37 cellular contexts compared by ENCODE assay signal in the genomic region with DNA sequence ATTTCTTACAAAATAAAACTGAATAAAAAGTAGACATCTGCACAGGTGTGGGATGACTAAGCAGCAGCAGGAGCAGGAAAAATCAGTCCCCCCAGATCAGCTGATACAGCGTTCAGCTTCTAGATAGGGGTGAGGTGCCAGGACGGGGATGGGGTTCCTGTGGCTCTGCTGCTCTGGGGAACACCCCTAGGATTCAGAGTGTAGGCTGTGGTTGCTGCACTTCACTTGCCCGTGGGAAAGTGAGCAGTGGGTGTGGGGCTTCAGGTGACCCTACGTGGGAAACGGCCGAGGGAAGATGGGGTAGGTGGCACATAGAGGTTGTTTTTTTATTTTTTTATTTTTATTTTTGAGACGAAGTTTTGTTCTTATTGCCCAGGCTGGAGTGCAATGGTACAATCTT. TPM values are rescaled to one million over a fixed set of nuclear protein-coding genes. Genes with fewer than 3 reads are reported as not detected.
"Had no signal": no experiment of that assay in that cellular context is flagged by ENCODE, and none has a peak within 500 bp of the region (broad histone marks: within the 10 kb centered on the region; RNA-seq: fewer than 3 reads in every experiment).

No MANE protein-coding gene starts in this region.

- H3K27ac Mint-ChIP-seq: activated B cell treated with CpG ODN at 0.5 μM for 24 hours; activated CD4-positive, alpha-beta memory T cell treated with anti-CD3 and anti-CD28 coated beads, Interleukin-2, amount 10 ng/mL, durations not matched to agents 7 days and 5 days; activated CD4-positive, alpha-beta T cell treated with anti-CD3 and anti-CD28 coated beads, Interleukin-2, amount 10 ng/mL, durations not matched to agents 7 days and 5 days; activated CD8-positive, alpha-beta memory T cell treated with anti-CD3 and anti-CD28 coated beads, Interleukin-2, amount 10 ng/mL, durations not matched to agents 7 days and 5 days; activated CD8-positive, alpha-beta T cell treated with anti-CD3 and anti-CD28 coated beads, Interleukin-2, amount 10 ng/mL, durations not matched to agents 7 days and 5 days; activated naive CD4-positive, alpha-beta T cell treated with anti-CD3 and anti-CD28 coated beads, Interleukin-2, amount 10 ng/mL, durations not matched to agents 7 days and 5 days; activated naive CD4-positive, alpha-beta T cell treated with anti-CD3 and anti-CD28 coated beads, Interleukin-2, amount 50 U/mL, for 24 hours; activated naive CD8-positive, alpha-beta T cell; activated naive CD8-positive, alpha-beta T cell treated with anti-CD3 and anti-CD28 coated beads, Interleukin-2, amount 10 ng/mL, durations not matched to agents 7 days and 5 days; activated naive CD8-positive, alpha-beta T cell treated with anti-CD3 and anti-CD28 coated beads, Interleukin-2, amount 50 U/mL, for 24 hours; activated T-cell treated with anti-CD3 and anti-CD28 coated beads, Interleukin-2, amount 50 U/mL, for 24 hours; activated T-helper 2 cell treated with anti-CD3 and anti-CD28 coated beads, Interferon-gamma antibody, Interleukin-2, Interleukin-4, amounts not matched to agents 10 μg/mL and 5 μg/mL and 100 μg/mL, durations not matched to agents 14 hours and 24 hours and 36 hours; brain; T-helper 1 cell treated with Interleukin-12 subunit alpha and Interleukin-12 subunit beta and Interleukin-4 antibody, amounts not matched to agents 30 μg/mL and 1 μg/mL, for 36 hours; T-helper 2 cell treated with Interferon-gamma antibody and Interleukin-4, amounts not matched to agents 5 μg/mL and 100 μg/mL, for 36 hours had no signal

- H3K36me3 ChIP-seq: ascending aorta, cardiac muscle cell had no signal

- DNase-seq: activated B cell treated with CpG ODN at 0.5 μM for 24 hours; activated CD4-positive, alpha-beta memory T cell treated with anti-CD3 and anti-CD28 coated beads, Interleukin-2, amount 10 ng/mL, durations not matched to agents 7 days and 5 days; activated CD4-positive, alpha-beta T cell treated with anti-CD3 and anti-CD28 coated beads for 48 hours; activated CD4-positive, alpha-beta T cell treated with anti-CD3 and anti-CD28 coated beads, Interleukin-2, amount 10 ng/mL, durations not matched to agents 7 days and 5 days; activated CD4-positive, alpha-beta T cell treated with anti-CD3 and anti-CD28 coated beads, Interleukin-2, amount 50 U/mL, for 48 hours; activated CD4-positive, CD25-positive, alpha-beta regulatory T cell treated with anti-CD3 and anti-CD28 coated beads, Interleukin-2, amount 50 U/mL, for 72 hours; activated CD8-positive, alpha-beta memory T cell treated with anti-CD3 and anti-CD28 coated beads for 24 hours; activated CD8-positive, alpha-beta memory T cell treated with anti-CD3 and anti-CD28 coated beads, Interleukin-2, amount 10 ng/mL, durations not matched to agents 7 days and 5 days; activated CD8-positive, alpha-beta memory T cell treated with anti-CD3 and anti-CD28 coated beads, Interleukin-2, amount 50 U/mL, for 48 hours; activated CD8-positive, alpha-beta T cell treated with anti-CD3 and anti-CD28 coated beads, Interleukin-2, amount 10 ng/mL, durations not matched to agents 7 days and 5 days; activated effector memory CD4-positive, alpha-beta T cell treated with Interleukin-2 at 50 U/mL for 16 hours; activated gamma-delta T cell; activated naive CD4-positive, alpha-beta T cell treated with anti-CD3 and anti-CD28 coated beads, Interleukin-2, amount 10 ng/mL, durations not matched to agents 7 days and 5 days; activated naive CD4-positive, alpha-beta T cell treated with Interleukin-2 at 50 U/mL for 16 hours; activated naive CD8-positive, alpha-beta T cell treated with anti-CD3 and anti-CD28 coated beads, Interleukin-2, amount 10 ng/mL, durations not matched to agents 7 days and 5 days; activated naive CD8-positive, alpha-beta T cell treated with anti-CD3 and anti-CD28 coated beads, Interleukin-2, amount 50 U/mL, for 24 hours; activated T-cell treated with anti-CD3 and anti-CD28 coated beads, Interleukin-2, amount 50 U/mL, for 24 hours; activated T-cell treated with anti-CD3 and anti-CD28 coated beads, Interleukin-2, amount 50 U/mL, for 48 hours; amygdala; anterior cingulate cortex; caudate nucleus; cerebellar nuclear complex; T-helper 1 cell; T-helper 2 cell; T-helper 9 cell had no signal

- H3K9me3 Mint-ChIP-seq: activated B cell treated with CpG ODN at 0.5 μM for 24 hours; activated CD4-positive, alpha-beta memory T cell treated with anti-CD3 and anti-CD28 coated beads, Interleukin-2, amount 10 ng/mL, durations not matched to agents 7 days and 5 days; activated CD4-positive, alpha-beta T cell treated with anti-CD3 and anti-CD28 coated beads, Interleukin-2, amount 10 ng/mL, durations not matched to agents 7 days and 5 days; activated naive CD4-positive, alpha-beta T cell treated with anti-CD3 and anti-CD28 coated beads, Interleukin-2, amount 10 ng/mL, durations not matched to agents 7 days and 5 days; activated naive CD4-positive, alpha-beta T cell treated with anti-CD3 and anti-CD28 coated beads, Interleukin-2, amount 50 U/mL, for 24 hours; activated naive CD8-positive, alpha-beta T cell treated with anti-CD3 and anti-CD28 coated beads, Interleukin-2, amount 10 ng/mL, durations not matched to agents 7 days and 5 days; activated naive CD8-positive, alpha-beta T cell treated with anti-CD3 and anti-CD28 coated beads, Interleukin-2, amount 50 U/mL, for 24 hours; activated T-cell treated with anti-CD3 and anti-CD28 coated beads, Interleukin-2, amount 50 U/mL, for 24 hours; activated T-helper 2 cell treated with anti-CD3 and anti-CD28 coated beads, Interferon-gamma antibody, Interleukin-2, Interleukin-4, amounts not matched to agents 10 μg/mL and 5 μg/mL and 100 μg/mL, durations not matched to agents 14 hours and 24 hours and 36 hours; brain; central memory CD8-positive, alpha-beta T cell; T-helper 1 cell treated with Interleukin-12 subunit alpha and Interleukin-12 subunit beta and Interleukin-4 antibody, amounts not matched to agents 30 μg/mL and 1 μg/mL, for 36 hours; T-helper 2 cell treated with Interferon-gamma antibody and Interleukin-4, amounts not matched to agents 5 μg/mL and 100 μg/mL, for 36 hours had no signal

- H3K4me3 Mint-ChIP-seq: activated B cell treated with CpG ODN at 0.5 μM for 24 hours; activated CD4-positive, alpha-beta memory T cell treated with anti-CD3 and anti-CD28 coated beads, Interleukin-2, amount 10 ng/mL, durations not matched to agents 7 days and 5 days; activated CD4-positive, alpha-beta T cell treated with anti-CD3 and anti-CD28 coated beads, Interleukin-2, amount 10 ng/mL, durations not matched to agents 7 days and 5 days; activated CD8-positive, alpha-beta memory T cell treated with anti-CD3 and anti-CD28 coated beads, Interleukin-2, amount 10 ng/mL, durations not matched to agents 7 days and 5 days; activated CD8-positive, alpha-beta T cell treated with anti-CD3 and anti-CD28 coated beads, Interleukin-2, amount 10 ng/mL, durations not matched to agents 7 days and 5 days; activated naive CD4-positive, alpha-beta T cell treated with anti-CD3 and anti-CD28 coated beads, Interleukin-2, amount 10 ng/mL, durations not matched to agents 7 days and 5 days; activated naive CD4-positive, alpha-beta T cell treated with anti-CD3 and anti-CD28 coated beads, Interleukin-2, amount 50 U/mL, for 24 hours; activated naive CD8-positive, alpha-beta T cell; activated naive CD8-positive, alpha-beta T cell treated with anti-CD3 and anti-CD28 coated beads, Interleukin-2, amount 10 ng/mL, durations not matched to agents 7 days and 5 days; activated naive CD8-positive, alpha-beta T cell treated with anti-CD3 and anti-CD28 coated beads, Interleukin-2, amount 50 U/mL, for 24 hours; activated T-cell treated with anti-CD3 and anti-CD28 coated beads, Interleukin-2, amount 50 U/mL, for 24 hours; brain; central memory CD8-positive, alpha-beta T cell; T-helper 1 cell treated with Interleukin-12 subunit alpha and Interleukin-12 subunit beta and Interleukin-4 antibody, amounts not matched to agents 30 μg/mL and 1 μg/mL, for 36 hours; T-helper 2 cell treated with Interferon-gamma antibody and Interleukin-4, amounts not matched to agents 5 μg/mL and 100 μg/mL, for 36 hours had no signal

- H3K4me1 Mint-ChIP-seq: activated B cell treated with CpG ODN at 0.5 μM for 24 hours had no signal

- ATAC-seq: activated CD8-positive, alpha-beta memory T cell treated with anti-CD3 and anti-CD28 coated beads, Interleukin-2, amount 10 ng/mL, durations not matched to agents 7 days and 5 days; activated CD8-positive, alpha-beta T cell treated with anti-CD3 and anti-CD28 coated beads, Interleukin-2, amount 10 ng/mL, durations not matched to agents 7 days and 5 days; activated naive CD8-positive, alpha-beta T cell treated with anti-CD3 and anti-CD28 coated beads, Interleukin-2, amount 50 U/mL, for 24 hours had no signal

- H3K27me3 ChIP-seq: ascending aorta, cardiac muscle cell had no signal

- H3K27ac ChIP-seq: ascending aorta, cardiac muscle cell, VCaP had no signal

- H3K4me1 ChIP-seq: ascending aorta had no signal

- H3K27me3 Mint-ChIP-seq: activated CD8-positive, alpha-beta memory T cell treated with anti-CD3 and anti-CD28 coated beads, Interleukin-2, amount 10 ng/mL, durations not matched to agents 7 days and 5 days; activated naive CD4-positive, alpha-beta T cell treated with anti-CD3 and anti-CD28 coated beads, Interleukin-2, amount 50 U/mL, for 24 hours; activated naive CD8-positive, alpha-beta T cell; activated naive CD8-positive, alpha-beta T cell treated with anti-CD3 and anti-CD28 coated beads, Interleukin-2, amount 10 ng/mL, durations not matched to agents 7 days and 5 days; activated naive CD8-positive, alpha-beta T cell treated with anti-CD3 and anti-CD28 coated beads, Interleukin-2, amount 50 U/mL, for 24 hours; activated T-cell treated with anti-CD3 and anti-CD28 coated beads, Interleukin-2, amount 50 U/mL, for 24 hours; brain; central memory CD8-positive, alpha-beta T cell had no signal

- H3K36me3 Mint-ChIP-seq: activated CD8-positive, alpha-beta memory T cell treated with anti-CD3 and anti-CD28 coated beads, Interleukin-2, amount 10 ng/mL, durations not matched to agents 7 days and 5 days; activated naive CD4-positive, alpha-beta T cell treated with anti-CD3 and anti-CD28 coated beads, Interleukin-2, amount 10 ng/mL, durations not matched to agents 7 days and 5 days; activated naive CD4-positive, alpha-beta T cell treated with anti-CD3 and anti-CD28 coated beads, Interleukin-2, amount 50 U/mL, for 24 hours; activated naive CD8-positive, alpha-beta T cell; activated naive CD8-positive, alpha-beta T cell treated with anti-CD3 and anti-CD28 coated beads, Interleukin-2, amount 10 ng/mL, durations not matched to agents 7 days and 5 days; brain had no signal

- H3K9me3 ChIP-seq: ascending aorta had no signal

- H3K4me3 ChIP-seq: ascending aorta, cardiac muscle cell had no signal

RNA-seq across cellular contexts. Expression of a gene that starts 3.2 kb away (rescaled TPM):
- total RNA-seq: activated B cell treated with CpG ODN at 0.5 μM for 24 hours; activated CD4-positive, alpha-beta memory T cell treated with anti-CD3 and anti-CD28 coated beads, Interleukin-2, amount 10 ng/mL, durations not matched to agents 7 days and 5 days; activated CD4-positive, alpha-beta T cell treated with anti-CD3 and anti-CD28 coated beads, Interleukin-2, amount 10 ng/mL, durations not matched to agents 7 days and 5 days; activated CD8-positive, alpha-beta memory T cell treated with anti-CD3 and anti-CD28 coated beads, Interleukin-2, amount 10 ng/mL, durations not matched to agents 7 days and 5 days; activated CD8-positive, alpha-beta T cell treated with anti-CD3 and anti-CD28 coated beads, Interleukin-2, amount 10 ng/mL, durations not matched to agents 7 days and 5 days; activated naive CD8-positive, alpha-beta T cell treated with anti-CD3 and anti-CD28 coated beads, Interleukin-2, amount 10 ng/mL, durations not matched to agents 7 days and 5 days; activated T-helper 2 cell treated with anti-CD3 and anti-CD28 coated beads, Interferon-gamma antibody, Interleukin-2, Interleukin-4, amounts not matched to agents 10 μg/mL and 5 μg/mL and 100 μg/mL, durations not matched to agents 14 hours and 24 hours and 36 hours; ascending aorta; cardiac muscle cell; chondrocyte had no signal

RNA-seq across cellular contexts. Expression of a gene that starts 55.9 kb away (rescaled TPM):
- total RNA-seq: activated CD4-positive, alpha-beta memory T cell treated with anti-CD3 and anti-CD28 coated beads, Interleukin-2, amount 10 ng/mL, durations not matched to agents 7 days and 5 days; activated CD4-positive, alpha-beta T cell treated with anti-CD3 and anti-CD28 coated beads, Interleukin-2, amount 10 ng/mL, durations not matched to agents 7 days and 5 days; activated CD8-positive, alpha-beta memory T cell treated with anti-CD3 and anti-CD28 coated beads, Interleukin-2, amount 10 ng/mL, durations not matched to agents 7 days and 5 days; activated CD8-positive, alpha-beta T cell treated with anti-CD3 and anti-CD28 coated beads, Interleukin-2, amount 10 ng/mL, durations not matched to agents 7 days and 5 days; activated naive CD8-positive, alpha-beta T cell treated with anti-CD3 and anti-CD28 coated beads, Interleukin-2, amount 10 ng/mL, durations not matched to agents 7 days and 5 days; activated T-helper 2 cell treated with anti-CD3 and anti-CD28 coated beads, Interferon-gamma antibody, Interleukin-2, Interleukin-4, amounts not matched to agents 10 μg/mL and 5 μg/mL and 100 μg/mL, durations not matched to agents 14 hours and 24 hours and 36 hours; ascending aorta; bronchial epithelial cell; chondrocyte had no signal
